1 cellular context compared by ENCODE assay signal in the genomic region with DNA sequence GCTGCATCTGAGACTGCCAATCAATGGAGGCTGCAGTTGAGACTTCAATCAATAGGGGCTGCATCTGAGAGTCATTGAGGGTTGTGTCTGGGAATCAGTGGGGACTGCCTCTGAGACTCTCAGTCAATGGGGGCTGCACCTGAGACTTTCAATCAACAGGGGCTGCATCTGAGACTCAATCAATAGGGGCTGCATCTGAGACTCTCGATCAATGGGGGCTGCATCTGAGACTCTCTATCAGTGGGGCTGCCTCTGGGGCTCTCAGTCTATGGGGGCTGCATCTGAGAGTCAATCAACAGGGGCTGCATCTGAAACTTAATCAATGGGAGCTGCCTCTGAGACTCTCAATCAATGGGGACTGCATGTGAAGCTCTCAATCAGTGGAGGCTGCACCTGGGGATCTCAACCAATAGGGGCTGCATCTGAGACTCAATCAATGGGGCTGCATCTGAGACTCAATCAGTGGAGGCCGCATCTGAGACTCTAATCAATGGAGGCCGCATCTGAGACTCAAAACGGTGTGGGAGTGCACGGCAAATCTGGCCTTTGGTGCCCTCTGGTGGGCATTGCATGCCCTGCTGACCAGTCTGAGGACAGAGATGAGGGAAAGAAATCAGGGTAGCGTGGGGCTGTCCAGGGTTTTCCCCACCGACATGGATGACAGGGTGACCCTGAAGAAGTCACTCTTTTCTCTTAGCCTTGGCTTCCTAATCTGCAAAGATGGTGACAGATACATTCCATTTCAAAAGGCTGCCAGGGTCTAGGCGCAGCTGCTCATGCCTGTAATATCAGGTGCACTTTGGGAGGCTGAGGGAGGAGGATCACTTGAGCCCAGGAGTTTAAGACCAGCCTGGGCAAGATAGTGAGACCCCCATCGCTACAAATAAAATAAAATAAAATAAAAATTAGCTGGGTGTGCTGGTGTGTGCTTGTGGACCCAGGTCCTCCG.
TF ChIP-seq lines count a peak whose summit lies in the region.

No MANE protein-coding gene starts in this region.

TF ChIP-seq in GM12878, 131 proteins besides CTCF, POLR2A, EP300 and RAD21 (continued from another document):
- TF ChIP-seq NR2C2 (IDR thresholded peaks at IDR 0.05; ENCODE audit: borderline replicate concordance, control insufficient read depth, insufficient read length, low read depth) (no peak), KLF5 (IDR thresholded peaks at IDR 0.05; ENCODE audit: partially characterized antibody) (no peak), RBBP5 (conservative IDR thresholded peaks at IDR 0.05) (no peak), HDAC6 (IDR thresholded peaks at IDR 0.05; ENCODE audit: unreplicated experiment) (no peak), ZNF384 (IDR thresholded peaks at IDR 0.05; ENCODE audit: borderline replicate concordance, low read depth, low read length) (no peak), SREBF2 (IDR thresholded peaks at IDR 0.05; ENCODE audit: low read length) (no peak), LARP7 (IDR thresholded peaks at IDR 0.05) (0 out of 2 replicates have a peak, but pooled peaks have one; percentile 64), STAT1 (conservative IDR thresholded peaks at IDR 0.05) (no peak), CREM (IDR thresholded peaks at IDR 0.05; ENCODE audit: low read depth) (peak; percentile 19; the same call in 1 of the 2 replicates), JUNB (IDR thresholded peaks at IDR 0.05) (no peak), NR2F1 (conservative IDR thresholded peaks at IDR 0.05) (peak; percentile 52), SUZ12 (IDR thresholded peaks at IDR 0.05; ENCODE audit: unreplicated experiment) (no peak), KDM1A (IDR thresholded peaks at IDR 0.05; ENCODE audit: borderline replicate concordance) (no peak), SUPT20H (IDR thresholded peaks at IDR 0.05; ENCODE audit: borderline replicate concordance, control insufficient read depth, low read depth, low read length) (no peak), SIN3A (IDR thresholded peaks at IDR 0.05; ENCODE audit: low read depth, low read length) (no peak), PAX5 (IDR thresholded peaks at IDR 0.05; ENCODE audit: borderline replicate concordance, low read depth, low read length) (peak; percentile 88), NFYA (IDR thresholded peaks at IDR 0.05; ENCODE audit: borderline replicate concordance, low read depth, low read length) (no peak), TAF1 (IDR thresholded peaks at IDR 0.05; ENCODE audit: borderline replicate concordance, low read depth, low read length) (no peak), NR2C1 (IDR thresholded peaks at IDR 0.05) (no peak), CREB1 (IDR thresholded peaks at IDR 0.05; ENCODE audit: low read depth) (0 out of 2 replicates have a peak, but pooled peaks have one; percentile 26), RUNX3 (IDR thresholded peaks at IDR 0.05; ENCODE audit: low read length) (peak; percentile 42; the same call in 1 of the 2 replicates)
- TF ChIP-seq, protein P1, sequence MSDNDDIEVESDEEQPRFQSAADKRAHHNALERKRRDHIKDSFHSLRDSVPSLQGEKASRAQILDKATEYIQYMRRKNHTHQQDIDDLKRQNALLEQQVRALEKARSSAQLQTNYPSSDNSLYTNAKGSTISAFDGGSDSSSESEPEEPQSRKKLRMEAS (IDR thresholded peaks at IDR 0.05; ENCODE audit: low read depth, low read length): no peak
- TF ChIP-seq, protein P2, sequence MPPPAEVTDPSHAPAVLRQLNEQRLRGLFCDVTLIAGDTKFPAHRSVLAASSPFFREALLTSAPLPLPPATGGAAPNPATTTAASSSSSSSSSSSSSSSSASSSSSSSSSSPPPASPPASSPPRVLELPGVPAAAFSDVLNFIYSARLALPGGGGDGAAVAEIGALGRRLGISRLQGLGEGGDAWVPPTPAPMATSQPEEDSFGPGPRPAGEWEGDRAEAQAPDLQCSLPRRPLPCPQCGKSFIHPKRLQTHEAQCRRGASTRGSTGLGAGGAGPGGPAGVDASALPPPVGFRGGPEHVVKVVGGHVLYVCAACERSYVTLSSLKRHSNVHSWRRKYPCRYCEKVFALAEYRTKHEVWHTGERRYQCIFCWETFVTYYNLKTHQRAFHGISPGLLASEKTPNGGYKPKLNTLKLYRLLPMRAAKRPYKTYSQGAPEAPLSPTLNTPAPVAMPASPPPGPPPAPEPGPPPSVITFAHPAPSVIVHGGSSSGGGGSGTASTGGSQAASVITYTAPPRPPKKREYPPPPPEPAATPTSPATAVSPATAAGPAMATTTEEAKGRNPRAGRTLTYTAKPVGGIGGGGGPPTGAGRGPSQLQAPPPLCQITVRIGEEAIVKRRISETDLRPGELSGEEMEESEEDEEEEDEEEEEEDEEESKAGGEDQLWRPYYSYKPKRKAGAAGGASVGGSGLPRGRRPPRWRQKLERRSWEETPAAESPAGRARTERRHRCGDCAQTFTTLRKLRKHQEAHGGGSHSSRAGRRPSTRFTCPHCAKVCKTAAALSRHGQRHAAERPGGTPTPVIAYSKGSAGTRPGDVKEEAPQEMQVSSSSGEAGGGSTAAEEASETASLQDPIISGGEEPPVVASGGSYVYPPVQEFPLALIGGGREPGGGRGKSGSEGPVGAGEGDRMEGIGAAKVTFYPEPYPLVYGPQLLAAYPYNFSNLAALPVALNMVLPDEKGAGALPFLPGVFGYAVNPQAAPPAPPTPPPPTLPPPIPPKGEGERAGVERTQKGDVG (CRISPR knock-in tag; IDR thresholded peaks at IDR 0.05): no peak
- TF ChIP-seq, protein P3, sequence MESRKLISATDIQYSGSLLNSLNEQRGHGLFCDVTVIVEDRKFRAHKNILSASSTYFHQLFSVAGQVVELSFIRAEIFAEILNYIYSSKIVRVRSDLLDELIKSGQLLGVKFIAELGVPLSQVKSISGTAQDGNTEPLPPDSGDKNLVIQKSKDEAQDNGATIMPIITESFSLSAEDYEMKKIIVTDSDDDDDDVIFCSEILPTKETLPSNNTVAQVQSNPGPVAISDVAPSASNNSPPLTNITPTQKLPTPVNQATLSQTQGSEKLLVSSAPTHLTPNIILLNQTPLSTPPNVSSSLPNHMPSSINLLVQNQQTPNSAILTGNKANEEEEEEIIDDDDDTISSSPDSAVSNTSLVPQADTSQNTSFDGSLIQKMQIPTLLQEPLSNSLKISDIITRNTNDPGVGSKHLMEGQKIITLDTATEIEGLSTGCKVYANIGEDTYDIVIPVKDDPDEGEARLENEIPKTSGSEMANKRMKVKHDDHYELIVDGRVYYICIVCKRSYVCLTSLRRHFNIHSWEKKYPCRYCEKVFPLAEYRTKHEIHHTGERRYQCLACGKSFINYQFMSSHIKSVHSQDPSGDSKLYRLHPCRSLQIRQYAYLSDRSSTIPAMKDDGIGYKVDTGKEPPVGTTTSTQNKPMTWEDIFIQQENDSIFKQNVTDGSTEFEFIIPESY (IDR thresholded peaks at IDR 0.05): no peak
- TF ChIP-seq, protein P4, sequence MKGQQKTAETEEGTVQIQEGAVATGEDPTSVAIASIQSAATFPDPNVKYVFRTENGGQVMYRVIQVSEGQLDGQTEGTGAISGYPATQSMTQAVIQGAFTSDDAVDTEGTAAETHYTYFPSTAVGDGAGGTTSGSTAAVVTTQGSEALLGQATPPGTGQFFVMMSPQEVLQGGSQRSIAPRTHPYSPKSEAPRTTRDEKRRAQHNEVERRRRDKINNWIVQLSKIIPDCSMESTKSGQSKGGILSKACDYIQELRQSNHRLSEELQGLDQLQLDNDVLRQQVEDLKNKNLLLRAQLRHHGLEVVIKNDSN (IDR thresholded peaks at IDR 0.05; ENCODE audit: borderline replicate concordance, extremely low read length, insufficient read depth, low read depth, low read length): no peak
- TF ChIP-seq, protein P5, sequence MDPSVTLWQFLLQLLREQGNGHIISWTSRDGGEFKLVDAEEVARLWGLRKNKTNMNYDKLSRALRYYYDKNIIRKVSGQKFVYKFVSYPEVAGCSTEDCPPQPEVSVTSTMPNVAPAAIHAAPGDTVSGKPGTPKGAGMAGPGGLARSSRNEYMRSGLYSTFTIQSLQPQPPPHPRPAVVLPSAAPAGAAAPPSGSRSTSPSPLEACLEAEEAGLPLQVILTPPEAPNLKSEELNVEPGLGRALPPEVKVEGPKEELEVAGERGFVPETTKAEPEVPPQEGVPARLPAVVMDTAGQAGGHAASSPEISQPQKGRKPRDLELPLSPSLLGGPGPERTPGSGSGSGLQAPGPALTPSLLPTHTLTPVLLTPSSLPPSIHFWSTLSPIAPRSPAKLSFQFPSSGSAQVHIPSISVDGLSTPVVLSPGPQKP (IDR thresholded peaks at IDR 0.05; ENCODE audit: low read depth, low read length): no peak
- TF ChIP-seq, protein P6, sequence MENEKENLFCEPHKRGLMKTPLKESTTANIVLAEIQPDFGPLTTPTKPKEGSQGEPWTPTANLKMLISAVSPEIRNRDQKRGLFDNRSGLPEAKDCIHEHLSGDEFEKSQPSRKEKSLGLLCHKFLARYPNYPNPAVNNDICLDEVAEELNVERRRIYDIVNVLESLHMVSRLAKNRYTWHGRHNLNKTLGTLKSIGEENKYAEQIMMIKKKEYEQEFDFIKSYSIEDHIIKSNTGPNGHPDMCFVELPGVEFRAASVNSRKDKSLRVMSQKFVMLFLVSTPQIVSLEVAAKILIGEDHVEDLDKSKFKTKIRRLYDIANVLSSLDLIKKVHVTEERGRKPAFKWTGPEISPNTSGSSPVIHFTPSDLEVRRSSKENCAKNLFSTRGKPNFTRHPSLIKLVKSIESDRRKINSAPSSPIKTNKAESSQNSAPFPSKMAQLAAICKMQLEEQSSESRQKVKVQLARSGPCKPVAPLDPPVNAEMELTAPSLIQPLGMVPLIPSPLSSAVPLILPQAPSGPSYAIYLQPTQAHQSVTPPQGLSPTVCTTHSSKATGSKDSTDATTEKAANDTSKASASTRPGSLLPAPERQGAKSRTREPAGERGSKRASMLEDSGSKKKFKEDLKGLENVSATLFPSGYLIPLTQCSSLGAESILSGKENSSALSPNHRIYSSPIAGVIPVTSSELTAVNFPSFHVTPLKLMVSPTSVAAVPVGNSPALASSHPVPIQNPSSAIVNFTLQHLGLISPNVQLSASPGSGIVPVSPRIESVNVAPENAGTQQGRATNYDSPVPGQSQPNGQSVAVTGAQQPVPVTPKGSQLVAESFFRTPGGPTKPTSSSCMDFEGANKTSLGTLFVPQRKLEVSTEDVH (IDR thresholded peaks at IDR 0.05; ENCODE audit: low read depth, partially characterized antibody): no peak
